In the genomic region with DNA sequence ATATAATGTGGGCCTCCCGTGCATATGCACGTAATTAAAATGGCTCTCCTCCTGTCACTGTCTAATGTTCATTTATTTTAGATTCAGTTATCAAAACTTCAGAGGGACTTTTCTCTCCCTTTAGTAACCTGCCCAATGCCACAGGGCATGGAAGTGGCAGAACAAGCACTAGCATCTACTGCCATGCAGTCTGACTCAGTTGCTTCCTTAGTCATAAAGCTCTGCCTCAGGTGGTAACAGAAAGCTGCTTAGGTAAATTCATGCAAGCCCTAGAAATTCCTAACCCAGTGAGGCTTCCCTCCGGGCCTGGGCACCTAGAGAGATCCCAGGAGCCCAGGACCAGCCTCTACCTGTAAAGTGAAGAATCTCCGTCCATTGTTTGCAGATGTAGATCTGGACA, we compare ENCODE assay signal across 37 cellular contexts. TPM values are rescaled to one million over a fixed set of nuclear protein-coding genes. Genes with fewer than 3 reads are reported as not detected.
"Had no signal": no experiment of that assay in that cellular context is flagged by ENCODE, and none has a peak within 500 bp of the region (broad histone marks: within the 10 kb centered on the region; RNA-seq: fewer than 3 reads in every experiment).

No MANE protein-coding gene starts in this region.

- H3K9me3 ChIP-seq: adrenal gland had no signal

- H2AFZ ChIP-seq: PC-9 had no signal

- H3K27ac Mint-ChIP-seq: activated CD4-positive, alpha-beta T cell treated with anti-CD3 and anti-CD28 coated beads, Interleukin-2, amount 10 ng/mL, durations not matched to agents 24 days and 14 days; activated CD8-positive, alpha-beta T cell treated with anti-CD3 and anti-CD28 coated beads for 36 hours; activated naive CD8-positive, alpha-beta T cell treated with anti-CD3 and anti-CD28 coated beads, Interleukin-2, amount 10 ng/mL, durations not matched to agents 7 days and 5 days; activated T-cell treated with anti-CD3 and anti-CD28 coated beads, Interleukin-2, amount 50 U/mL, for 24 hours; T-cell; T-helper 2 cell treated with Interferon-gamma antibody and Interleukin-4, amounts not matched to agents 5 μg/mL and 100 μg/mL, for 36 hours had no signal

- H3K9me3 Mint-ChIP-seq: activated CD4-positive, alpha-beta T cell treated with anti-CD3 and anti-CD28 coated beads, Interleukin-2, amount 10 ng/mL, durations not matched to agents 24 days and 14 days; activated CD8-positive, alpha-beta T cell treated with anti-CD3 and anti-CD28 coated beads for 36 hours; activated naive CD8-positive, alpha-beta T cell treated with anti-CD3 and anti-CD28 coated beads, Interleukin-2, amount 10 ng/mL, durations not matched to agents 7 days and 5 days; activated T-cell treated with anti-CD3 and anti-CD28 coated beads, Interleukin-2, amount 50 U/mL, for 24 hours; activated T-helper 1 cell treated with anti-CD3 and anti-CD28 coated beads, Interleukin-12 subunit alpha, Interleukin-12 subunit beta, Interleukin-2, Interleukin-4 antibody, amounts not matched to agents 30 ng/mL and 10 ng/mL and 1 ng/mL, durations not matched to agents 14 hours and 24 hours and 36 hours; central memory CD8-positive, alpha-beta T cell; T-cell; T-helper 2 cell treated with Interferon-gamma antibody and Interleukin-4, amounts not matched to agents 5 μg/mL and 100 μg/mL, for 36 hours had no signal

- H3K27ac ChIP-seq: adrenal gland, brain microvascular endothelial cell, cardiac muscle cell, PC-9, RWPE1 had no signal

- H3K27me3 Mint-ChIP-seq: activated CD4-positive, alpha-beta T cell treated with anti-CD3 and anti-CD28 coated beads, Interleukin-2, amount 10 ng/mL, durations not matched to agents 24 days and 14 days; activated CD8-positive, alpha-beta T cell treated with anti-CD3 and anti-CD28 coated beads for 36 hours; activated naive CD8-positive, alpha-beta T cell treated with anti-CD3 and anti-CD28 coated beads, Interleukin-2, amount 10 ng/mL, durations not matched to agents 7 days and 5 days; activated T-cell treated with anti-CD3 and anti-CD28 coated beads, Interleukin-2, amount 50 U/mL, for 24 hours; central memory CD8-positive, alpha-beta T cell; T-cell had no signal

- H3K4me3 ChIP-seq: adrenal gland, cardiac muscle cell, K562, PC-9 had no signal

- H3K27me3 ChIP-seq: adrenal gland, brain microvascular endothelial cell, cardiac muscle cell had no signal

- H3K4me2 ChIP-seq: PC-9 had no signal

- H3K4me1 ChIP-seq: adrenal gland had no signal

- DNase-seq: activated CD4-positive, alpha-beta T cell treated with anti-CD3 and anti-CD28 coated beads, Interleukin-2, amount 10 ng/mL, durations not matched to agents 24 days and 14 days; activated CD4-positive, alpha-beta T cell treated with anti-CD3 and anti-CD28 coated beads, Interleukin-2, amount 50 U/mL, for 4 hours; activated CD8-positive, alpha-beta T cell treated with anti-CD3 and anti-CD28 coated beads for 36 hours; activated effector memory CD4-positive, alpha-beta T cell treated with anti-CD3 and anti-CD28 coated beads, Interleukin-2, amount 50 U/mL, for 16 hours; activated naive CD4-positive, alpha-beta T cell; activated naive CD8-positive, alpha-beta T cell treated with anti-CD3 and anti-CD28 coated beads, Interleukin-2, amount 10 ng/mL, durations not matched to agents 7 days and 5 days; activated T-cell treated with anti-CD3 and anti-CD28 coated beads, Interleukin-2, amount 50 U/mL, for 24 hours; anterior cingulate cortex; brain microvascular endothelial cell; IMR-90; NCI-H1092 treated with DMSO at 0.1 percent for 48 hours; NCI-H1417; NCI-H146; NCI-H187; NCI-H2029 treated with DMSO at 0.1 percent for 48 hours; NCI-H2107; NCI-H2171; NCI-H510A; NCI-H526; NCI-H748 treated with DMSO at 0.1 percent for 48 hours; NK-92 treated with Interleukin-12 subunit alpha and Interleukin-12 subunit beta, amount 100 ng/mL, for 24 hours; PC-9; SIG-M5; T-cell had no signal

- H3K4me1 Mint-ChIP-seq: activated CD4-positive, alpha-beta T cell treated with anti-CD3 and anti-CD28 coated beads, Interleukin-2, amount 10 ng/mL, durations not matched to agents 24 days and 14 days; activated naive CD8-positive, alpha-beta T cell treated with anti-CD3 and anti-CD28 coated beads, Interleukin-2, amount 10 ng/mL, durations not matched to agents 7 days and 5 days; central memory CD8-positive, alpha-beta T cell had no signal

- ATAC-seq: activated CD8-positive, alpha-beta T cell treated with anti-CD3 and anti-CD28 coated beads for 36 hours; K562; Right ventricle myocardium inferior; SK-N-SH treated with all-trans-retinoic acid at 6 μM for 48 hours; T-cell had no signal

- H3K4me3 Mint-ChIP-seq: activated CD4-positive, alpha-beta T cell treated with anti-CD3 and anti-CD28 coated beads, Interleukin-2, amount 10 ng/mL, durations not matched to agents 24 days and 14 days; activated CD8-positive, alpha-beta T cell treated with anti-CD3 and anti-CD28 coated beads for 36 hours; activated naive CD8-positive, alpha-beta T cell treated with anti-CD3 and anti-CD28 coated beads, Interleukin-2, amount 10 ng/mL, durations not matched to agents 7 days and 5 days; activated T-cell treated with anti-CD3 and anti-CD28 coated beads, Interleukin-2, amount 50 U/mL, for 24 hours; activated T-helper 1 cell treated with anti-CD3 and anti-CD28 coated beads, Interleukin-12 subunit alpha, Interleukin-12 subunit beta, Interleukin-2, Interleukin-4 antibody, amounts not matched to agents 30 ng/mL and 10 ng/mL and 1 ng/mL, durations not matched to agents 14 hours and 24 hours and 36 hours; central memory CD8-positive, alpha-beta T cell; T-cell; T-helper 2 cell treated with Interferon-gamma antibody and Interleukin-4, amounts not matched to agents 5 μg/mL and 100 μg/mL, for 36 hours had no signal

- FAIRE-seq: K562, RCC 7860, TTC549 had no signal

RNA-seq across cellular contexts. Expression of a gene that starts 30.2 kb away (rescaled TPM):
- total RNA-seq: activated CD4-positive, alpha-beta T cell treated with anti-CD3 and anti-CD28 coated beads, Interleukin-2, amount 10 ng/mL, durations not matched to agents 24 days and 14 days; activated CD8-positive, alpha-beta memory T cell treated with anti-CD3 and anti-CD28 coated beads for 36 hours; activated CD8-positive, alpha-beta T cell treated with anti-CD3 and anti-CD28 coated beads for 36 hours; activated T-helper 1 cell treated with anti-CD3 and anti-CD28 coated beads, Interleukin-12 subunit alpha, Interleukin-12 subunit beta, Interleukin-2, Interleukin-4 antibody, amounts not matched to agents 30 ng/mL and 10 ng/mL and 1 ng/mL, durations not matched to agents 14 hours and 24 hours and 36 hours; cardiac muscle cell; K562; PC-9; SK-MEL-5 had no signal

RNA-seq across cellular contexts. Expression of a gene that starts 41.7 kb away (rescaled TPM):
- total RNA-seq: PC-9, SK-MEL-5 had no signal
